Comparison of ENCODE assay signal across 7 cellular contexts in genomic region chr1:14083277-14083676, GRCh38.
"Had no signal": no experiment of that assay in that cellular context is flagged by ENCODE, and none has a peak within 500 bp of the region (broad histone marks: within the 10 kb centered on the region; RNA-seq: fewer than 3 reads in every experiment).

No MANE protein-coding gene starts in this region.

- H3K4me3 ChIP-seq: GM23248, HAP-1 had no signal

- H3K9ac ChIP-seq: GM23248 had no signal

- H3K27ac ChIP-seq: GM23248 had no signal

- H3K4me1 ChIP-seq: HAP-1 had no signal

- H3K27ac Mint-ChIP-seq: HFFc6 had no signal

- H2AFZ ChIP-seq: GM23248 had no signal

- ATAC-seq: HCT116 had no signal

- DNase-seq: GOT3, H7, HFFc6, IMR-90 had no signal

- H3K4me3 Mint-ChIP-seq: HFFc6 had no signal

- H3K9me3 ChIP-seq: HAP-1 had no signal

- H3K36me3 ChIP-seq: HAP-1 had no signal
